In the genomic region with DNA sequence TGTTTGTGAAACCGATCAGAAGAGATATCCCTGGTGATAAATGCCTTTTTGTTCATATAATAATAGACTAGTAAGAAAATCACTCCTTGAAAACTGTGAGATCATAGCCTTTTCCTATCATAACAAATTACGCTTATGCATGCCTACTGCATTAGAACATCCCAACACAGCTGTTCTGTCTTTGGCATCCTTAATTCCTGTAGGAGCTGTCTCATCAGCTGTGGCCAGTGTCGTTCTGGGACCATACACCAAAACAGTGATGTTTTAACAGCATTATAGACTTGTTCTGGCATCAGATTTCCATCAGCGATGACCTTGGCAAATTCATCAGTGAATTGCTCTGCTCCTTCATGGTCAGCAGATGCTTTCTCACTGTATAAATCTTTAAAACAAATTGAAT, we compare ENCODE assay signal across 15 cellular contexts.
DNase-seq lines count a peak whose midpoint lies in the region; ATAC-seq, FAIRE-seq and TF ChIP-seq lines count a peak whose summit lies in the region.
"Had no signal": no experiment of that assay in that cellular context is flagged by ENCODE, and none has a peak within 500 bp of the region (broad histone marks: within the 10 kb centered on the region; RNA-seq: fewer than 3 reads in every experiment).

No MANE protein-coding gene starts in this region.

- no peaks in the 10 kb centered on the region for H3K27me3 ChIP-seq in pancreas
- H3K27me3 ChIP-seq: dorsolateral prefrontal cortex had no signal

- 82 to 91% methylated on average over 4 of the region's 4 CpGs for WGBS in pancreas, 2 donors

- H3K4me1 ChIP-seq in pancreas: no peaks in the 10 kb centered on the region
- H3K4me1 ChIP-seq: lower lobe of right lung had no signal

- no peaks in the 10 kb centered on the region for H3K27me3 Mint-ChIP-seq in chondrocyte (ENCODE audit: low read depth)
- H3K27me3 Mint-ChIP-seq: activated naive CD4-positive, alpha-beta T cell treated with anti-CD3 and anti-CD28 coated beads, Interleukin-2, amount 50 U/mL, for 24 hours; CD4-positive, alpha-beta T cell; stimulated activated naive CD8-positive, alpha-beta T cell treated with anti-CD3 and anti-CD28 coated beads, Interleukin-15, Interleukin-2, amounts not matched to agents 100 ng/mL and 50 ng/mL, for 24 hours had no signal

- H3K9me3 Mint-ChIP-seq in chondrocyte (ENCODE audit: low read depth): no peaks in the 10 kb centered on the region
- H3K9me3 Mint-ChIP-seq: activated naive CD4-positive, alpha-beta T cell treated with anti-CD3 and anti-CD28 coated beads, Interleukin-2, amount 50 U/mL, for 24 hours; CD4-positive, alpha-beta T cell; stimulated activated naive CD8-positive, alpha-beta T cell treated with anti-CD3 and anti-CD28 coated beads, Interleukin-15, Interleukin-2, amounts not matched to agents 100 ng/mL and 50 ng/mL, for 24 hours had no signal

- intact Hi-C loops in pancreas (cut with DNase I): no loop called here

- no peaks in the 10 kb centered on the region for H3K36me3 Mint-ChIP-seq in chondrocyte (ENCODE audit: low read depth)

- H3K36me3 ChIP-seq in pancreas: no peaks in the 10 kb centered on the region
- H3K36me3 ChIP-seq: lower lobe of right lung had no signal

- H3K4me1 Mint-ChIP-seq in chondrocyte (ENCODE audit: low read depth): peaks cover 34% of the 10 kb centered on the region

- ATAC-seq in pancreas: no peak
- ATAC-seq: lower lobe of right lung had no signal

- H3K4me3 Mint-ChIP-seq in chondrocyte (ENCODE audit: unreplicated experiment): no peak overlapping the region
- H3K4me3 Mint-ChIP-seq: activated naive CD4-positive, alpha-beta T cell treated with anti-CD3 and anti-CD28 coated beads, Interleukin-2, amount 50 U/mL, for 24 hours; CD4-positive, alpha-beta T cell; stimulated activated naive CD8-positive, alpha-beta T cell treated with anti-CD3 and anti-CD28 coated beads, Interleukin-15, Interleukin-2, amounts not matched to agents 100 ng/mL and 50 ng/mL, for 24 hours had no signal

- DNase-seq in AG10803 (ENCODE audit: low read depth) (peak; percentile 86), LHCN-M2 (ENCODE audit: low read depth) (peak; percentile 98), chondrocyte (ENCODE audit: low spot score) (no peak), lung microvascular endothelial cell (ENCODE audit: low read depth in 2 of 2) (peak; percentile 8 to 92), T-helper 9 cell (no peak), NCI-H1694 treated with DMSO at 0.1 percent for 48 hours (lab: John Stamatoyannopoulos, UW) (no peak), pancreas (no peak)
- no peak for DNase-seq in activated CD4-positive, CD25-positive, alpha-beta regulatory T cell (lab: John Stamatoyannopoulos, UW)
- DNase-seq: CD4-positive, alpha-beta T cell; dorsolateral prefrontal cortex; glutamatergic neuron; lower lobe of right lung; stimulated activated CD4-positive, alpha-beta T cell treated with anti-CD3 and anti-CD28 coated beads, Interleukin-4, amount 100 ng/mL, for 24 hours had no signal

- H3K9me3 ChIP-seq in pancreas: no peaks in the 10 kb centered on the region
- H3K9me3 ChIP-seq: lower lobe of right lung had no signal

- H3K27ac ChIP-seq in pancreas: no peak overlapping the region
- H3K27ac ChIP-seq: dorsolateral prefrontal cortex, lower lobe of right lung had no signal

- FAIRE-seq in pancreas (lab: Jason Lieb, UNC): no peak

- H3K4me3 ChIP-seq in AG10803 (ENCODE audit: low read length) (no peak overlapping the region), pancreas (no peak overlapping the region)
- H3K4me3 ChIP-seq: dorsolateral prefrontal cortex, lower lobe of right lung had no signal

- no peak for TF ChIP-seq CTCF in AG10803 (conservative IDR thresholded peaks at IDR 0.05; ENCODE audit: low read length)
- TF ChIP-seq CTCF in chondrocyte (IDR thresholded peaks at IDR 0.05): no peak
- TF ChIP-seq CTCF in pancreas (IDR thresholded peaks at IDR 0.05): no peak

- H3K27ac Mint-ChIP-seq in chondrocyte (ENCODE audit: unreplicated experiment): peak overlapping the region; percentile 71
- H3K27ac Mint-ChIP-seq: activated naive CD4-positive, alpha-beta T cell treated with anti-CD3 and anti-CD28 coated beads, Interleukin-2, amount 50 U/mL, for 24 hours; CD4-positive, alpha-beta T cell; stimulated activated naive CD8-positive, alpha-beta T cell treated with anti-CD3 and anti-CD28 coated beads, Interleukin-15, Interleukin-2, amounts not matched to agents 100 ng/mL and 50 ng/mL, for 24 hours had no signal

Comparison
In these comparisons a context has a peak if more than half of its experiments do, and no peak if none do; other contexts are left out.
1. DNase-seq: peak in AG10803 (single experiment), LHCN-M2 (single experiment) and lung microvascular endothelial cell (2 of 2); none in chondrocyte (single experiment), T-helper 9 cell (single experiment), activated CD4-positive, CD25-positive, alpha-beta regulatory T cell (0 of 4), NCI-H1694 treated with DMSO at 0.1 percent for 48 hours (single experiment) and pancreas (0 of 6).